ENCODE assay signal across 8 cellular contexts in genomic region chr2:101001713-101002561, GRCh38. TPM values are rescaled to one million over a fixed set of nuclear protein-coding genes. Genes with fewer than 3 reads are reported as not detected.
DNase-seq lines count a peak whose midpoint lies in the region; ATAC-seq and TF ChIP-seq lines count a peak whose summit lies in the region.

Gene RPL31 (plus strand): TSS chr2:101002289. CDS start chr2:101002702, 413 bp downstream.

- TF ChIP-seq EP300 in gastroesophageal sphincter (IDR thresholded peaks at IDR 0.05) = no peak

- 0 to 6% methylated on average over 7 to 17 of the region's 59 CpGs for WGBS in gastroesophageal sphincter (ENCODE audit: low coverage in 1 of 2), 2 donors

- H3K36me3 ChIP-seq in SK-N-MC (ENCODE audit: insufficient read depth, low read length) (peaks cover 45% of the 10 kb centered on the region), gastroesophageal sphincter (peaks cover 2 to 37% of the 10 kb centered on the region in 2 donors), neutrophil (peaks cover 35% of the 10 kb centered on the region)

- H3K27ac ChIP-seq in SK-N-MC (peak within 1 kb of the TSS; percentile 95), gastroesophageal sphincter (peak within 1 kb of the TSS; percentile 73 to 91 (median 88)), neutrophil (peak within 1 kb of the TSS; percentile 70), substantia nigra (ENCODE audit: low read depth, low read length, poor library complexity, severe bottlenecking) (peak within 1 kb of the TSS; percentile 86)

- peaks cover 49% of the 10 kb centered on the region for H3K4me1 Mint-ChIP-seq in HFFc6 (ENCODE audit: low read depth)
- peaks cover 48% of the 10 kb centered on the region for H3K4me1 Mint-ChIP-seq in activated naive CD4-positive, alpha-beta T cell treated with anti-CD3 and anti-CD28 coated beads, Interleukin-2, amount 10 ng/mL, durations not matched to agents 7 days and 5 days

- H3K27me3 ChIP-seq in gastroesophageal sphincter = no peaks in the 10 kb centered on the region
- peaks cover 23% of the 10 kb centered on the region for H3K27me3 ChIP-seq in neutrophil

- H3K4me1 ChIP-seq in gastroesophageal sphincter (peaks cover 6 to 46% (median 9%) of the 10 kb centered on the region in 3 donors), neutrophil (ENCODE audit: control insufficient read depth in 1 of 2, insufficient read depth in 1 of 2, low read depth in 1 of 2, low read length in 1 of 2) (peaks cover 20 to 22% of the 10 kb centered on the region in 2 experiments)

- H3K27ac Mint-ChIP-seq in HFFc6 = peak within 1 kb of the TSS; percentile 96
- peak within 1 kb of the TSS; percentile 92 for H3K27ac Mint-ChIP-seq in activated naive CD4-positive, alpha-beta T cell treated with anti-CD3 and anti-CD28 coated beads, Interleukin-2, amount 10 ng/mL, durations not matched to agents 7 days and 5 days

- H3K4me3 Mint-ChIP-seq in HFFc6 = peak within 1 kb of the TSS; percentile 99
- peak within 1 kb of the TSS; percentile 96 for H3K4me3 Mint-ChIP-seq in activated naive CD4-positive, alpha-beta T cell treated with anti-CD3 and anti-CD28 coated beads, Interleukin-2, amount 10 ng/mL, durations not matched to agents 7 days and 5 days

- CTCF ChIA-PET in activated naive CD4-positive, alpha-beta T cell treated with anti-CD3 and anti-CD28 coated beads, Interleukin-2, amount 10 ng/mL, durations not matched to agents 7 days and 5 days (lab: Charles Lee) = interaction anchor here (0.9 to 1.0 kb wide), 2 partner anchors 392 to 407 kb away, joined by 3 read pairs; no protein-coding TSS in a partner anchor

- TF ChIP-seq CTCF in HFFc6 (IDR thresholded peaks at IDR 0.05) (no peak), NB4 (IDR thresholded peaks at IDR 0.05; ENCODE audit: low read depth, low read length) (no peak), gastroesophageal sphincter (IDR thresholded peaks at IDR 0.05) (no peak), neutrophil (IDR thresholded peaks at IDR 0.05) (no peak)

- peaks cover 46% of the 10 kb centered on the region for H3K36me3 Mint-ChIP-seq in HFFc6 (ENCODE audit: low read depth)
- peaks cover 49% of the 10 kb centered on the region for H3K36me3 Mint-ChIP-seq in activated naive CD4-positive, alpha-beta T cell treated with anti-CD3 and anti-CD28 coated beads, Interleukin-2, amount 10 ng/mL, durations not matched to agents 7 days and 5 days

- peak; percentile 73 for DNase-seq in GM04503 (ENCODE audit: low read depth)
- peak; percentile 95 for DNase-seq in HFFc6
- peak; percentile 98 for DNase-seq in NB4 (ENCODE audit: low read depth)
- peak; percentile 89 for DNase-seq in SK-N-MC (ENCODE audit: low read depth, low spot score)
- DNase-seq in activated naive CD4-positive, alpha-beta T cell treated with anti-CD3 and anti-CD28 coated beads, Interleukin-2, amount 10 ng/mL, durations not matched to agents 7 days and 5 days = peak; percentile 98
- peak; percentile 67 to 98 (median 92) for DNase-seq in substantia nigra (lab: John Stamatoyannopoulos, UW)

- peak; percentile 97 for ATAC-seq in gastroesophageal sphincter

- peak within 1 kb of the TSS; percentile 98 for H3K9ac ChIP-seq in SK-N-MC (ENCODE audit: insufficient read length)

- H3K9me3 ChIP-seq in SK-N-MC (ENCODE audit: low read depth, low read length) (no peaks in the 10 kb centered on the region), gastroesophageal sphincter (no peaks in the 10 kb centered on the region), neutrophil (no peaks in the 10 kb centered on the region)

- peaks cover 5% of the 10 kb centered on the region; the same call in 1 of the 2 replicates for H3K9me3 Mint-ChIP-seq in HFFc6
- peaks cover 4% of the 10 kb centered on the region for H3K9me3 Mint-ChIP-seq in activated naive CD4-positive, alpha-beta T cell treated with anti-CD3 and anti-CD28 coated beads, Interleukin-2, amount 10 ng/mL, durations not matched to agents 7 days and 5 days

- H3K4me3 ChIP-seq in NB4 (ENCODE audit: low read depth, low read length) (peak within 1 kb of the TSS; percentile 98), SK-N-MC (peak within 1 kb of the TSS; percentile 92), gastroesophageal sphincter (peak within 1 kb of the TSS; percentile 88 to 91), neutrophil (ENCODE audit: low read depth in 1 of 2, low read length in 1 of 2) (peak within 1 kb of the TSS; percentile 88 to 92)

- TF ChIP-seq POLR2A in NB4 (IDR thresholded peaks at IDR 0.05; ENCODE audit: extremely low read depth, insufficient read length) (peak; percentile 99), gastroesophageal sphincter (IDR thresholded peaks at IDR 0.05) (peak; percentile 70 to 73)

- H3K27me3 Mint-ChIP-seq in HFFc6 (ENCODE audit: insufficient read depth) = peaks cover 3% of the 10 kb centered on the region; the same call in 1 of the 2 replicates
- H3K27me3 Mint-ChIP-seq in activated naive CD4-positive, alpha-beta T cell treated with anti-CD3 and anti-CD28 coated beads, Interleukin-2, amount 10 ng/mL, durations not matched to agents 7 days and 5 days = peaks cover 15% of the 10 kb centered on the region

RNA-seq across cellular contexts. Expression of gene RPL31, which starts in this region (rescaled TPM):
- 1,000 to 10,000 TPM in 5 of 6 experiments, 100 to 1,000 TPM in 1; 947 to 1,348 (median 1,137) TPM for total RNA-seq in HFFc6 (2021; fragmentation: NEBNext Ultra II Directional; extraction: Animal tissue kit (Norgen Biotek cat#: 25700))
- 1,000 to 10,000 TPM in 3 of 4 donors, 100 to 1,000 TPM in 1; 715 to 2,331 (median 1,488) TPM for total RNA-seq in gastroesophageal sphincter

Comparison
In these comparisons a context has a peak if more than half of its experiments do, and no peak if none do; other contexts are left out.
1. Peak in every context shown above with its lines: DNase-seq, ATAC-seq, H3K4me3 ChIP-seq and H3K27ac ChIP-seq.